9 cellular contexts compared by ENCODE assay signal in the genomic region with DNA sequence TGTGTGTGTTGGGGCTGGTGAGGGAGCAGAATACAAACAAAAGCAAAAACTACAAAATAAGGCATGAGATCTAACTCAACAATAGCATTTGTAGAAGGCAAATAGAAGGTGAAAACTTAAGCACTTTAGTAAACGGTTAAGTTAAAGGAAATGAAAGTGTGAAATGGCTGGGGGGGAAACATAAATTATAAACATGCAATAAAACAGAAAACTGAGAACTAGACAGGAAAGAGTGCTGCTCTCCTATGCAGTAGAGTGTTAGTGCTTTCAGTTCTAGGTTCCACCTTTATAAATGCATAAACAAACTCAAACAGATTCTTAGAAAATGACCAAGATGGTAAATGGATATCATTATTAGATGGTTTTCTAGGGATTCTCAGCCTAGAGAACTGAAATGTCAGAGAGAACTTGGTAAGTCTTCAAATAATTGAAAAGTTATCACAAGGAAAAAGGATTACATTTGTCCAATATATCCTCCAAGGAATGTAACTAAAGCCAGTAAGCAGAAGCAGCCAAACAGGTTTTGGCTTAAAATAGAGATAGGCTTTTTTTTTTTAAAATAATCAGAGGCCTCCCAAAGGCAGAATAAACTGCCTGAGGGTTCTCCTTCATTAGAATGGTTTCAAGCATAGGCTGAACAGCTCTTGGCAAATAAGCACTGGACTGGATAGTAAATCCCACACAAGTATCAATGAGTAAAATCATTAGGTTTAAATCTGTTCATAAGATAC. TPM values are rescaled to one million over a fixed set of nuclear protein-coding genes. Genes with fewer than 3 reads are reported as not detected.
A peak's percentile ranks its signal among the peaks of the same experiment; 100 is the strongest.
DNase-seq lines count a peak whose midpoint lies in the region; ATAC-seq and TF ChIP-seq lines count a peak whose summit lies in the region.
"Had no signal": no experiment of that assay in that cellular context is flagged by ENCODE, and none has a peak within 500 bp of the region (broad histone marks: within the 10 kb centered on the region; RNA-seq: fewer than 3 reads in every experiment).

No MANE protein-coding gene starts in this region.

- H3K27ac ChIP-seq in OCI-LY3 (ENCODE audit: low read length) (peak overlapping the region; percentile 43), gastrocnemius medialis (no peak overlapping the region)
- H3K27ac ChIP-seq: coronary artery had no signal

- H3K36me3 Mint-ChIP-seq in nephron progenitor cell (ENCODE audit: low read depth) = peaks cover 27% of the 10 kb centered on the region

- H3K9me3 ChIP-seq in OCI-LY3 (ENCODE audit: insufficient read depth, low read length) (no peaks in the 10 kb centered on the region), gastrocnemius medialis (no peaks in the 10 kb centered on the region)

- H3K36me3 ChIP-seq in OCI-LY3 (replicated peaks; ENCODE audit: low read depth, low read length) = peaks cover 13% of the 10 kb centered on the region
- H3K36me3 ChIP-seq in gastrocnemius medialis = peaks cover 0 to 9% of the 10 kb centered on the region in 2 donors

- DNase-seq in SIG-M5 treated with dmso at 0.1 percent for 504 hours (lab: John Stamatoyannopoulos, UW; ENCODE audit: unreplicated experiment) (peak; percentile 25), SIG-M5 (lab: John Stamatoyannopoulos, UW) (no peak), nephron progenitor cell (no peak), gastrocnemius medialis (no peak), left cardiac atrium (no peak), COR-L47 (lab: John Stamatoyannopoulos, UW) (no peak)

- peaks cover 97% of the 10 kb centered on the region for H3K79me2 ChIP-seq in OCI-LY3 (ENCODE audit: low read length)

- in situ Hi-C loops in gastrocnemius medialis (cut with MboI; ENCODE audit: low sequenced_read_pairs in 4 of 4) = no loop called here

- intact Hi-C loops in gastrocnemius medialis (cut with DNase I; ENCODE audit: low total_unique reads) = no loop called here
- intact Hi-C loops in left cardiac atrium (cut with DNase I) = no loop called here

- TF ChIP-seq CTCF in OCI-LY3 (IDR thresholded peaks at IDR 0.05; ENCODE audit: low read depth, low read length) (no peak), nephron progenitor cell (IDR thresholded peaks at IDR 0.05) (no peak), gastrocnemius medialis (IDR thresholded peaks at IDR 0.05 in 4 of 5, conservative IDR thresholded peaks at IDR 0.05 in 1 of 5) (no peak)

- H3K4me1 Mint-ChIP-seq in nephron progenitor cell = peaks cover 19% of the 10 kb centered on the region

- ATAC-seq in HG02884 (IDR thresholded peaks at IDR 0.05; ENCODE audit: unreplicated experiment) (peak; percentile 36), gastrocnemius medialis (no peak), left cardiac atrium (no peak)

- peak overlapping the region; percentile 57 for H3K4me2 ChIP-seq in OCI-LY3 (ENCODE audit: low read length)

- H3K4me3 Mint-ChIP-seq in nephron progenitor cell = no peak overlapping the region

- peaks cover 71% of the 10 kb centered on the region for H4K20me1 ChIP-seq in OCI-LY3 (ENCODE audit: insufficient read depth, low read length)

- H3K27me3 Mint-ChIP-seq in nephron progenitor cell (ENCODE audit: low read depth, poor library complexity) = no peaks in the 10 kb centered on the region

- peaks cover 5% of the 10 kb centered on the region for H3K9me3 Mint-ChIP-seq in nephron progenitor cell

- no peaks in the 10 kb centered on the region for H3K27me3 ChIP-seq in OCI-LY3 (ENCODE audit: low read depth, low read length)
- H3K27me3 ChIP-seq in gastrocnemius medialis = no peaks in the 10 kb centered on the region

- H3K27ac Mint-ChIP-seq in nephron progenitor cell = peak overlapping the region; percentile 39

- peaks cover 59% of the 10 kb centered on the region for H3K4me1 ChIP-seq in OCI-LY3 (ENCODE audit: low read length)
- H3K4me1 ChIP-seq in gastrocnemius medialis = peaks cover 40 to 49% of the 10 kb centered on the region in 2 donors

- H3K4me3 ChIP-seq in OCI-LY3 (ENCODE audit: low read length) = peak overlapping the region; percentile 31
- H3K4me3 ChIP-seq in gastrocnemius medialis = no peak overlapping the region
- H3K4me3 ChIP-seq: coronary artery had no signal

- TF ChIP-seq POLR2A in gastrocnemius medialis (IDR thresholded peaks at IDR 0.05) = no peak

- no peak overlapping the region for H2AFZ ChIP-seq in OCI-LY3 (ENCODE audit: low read depth, low read length)

- H3K9ac ChIP-seq in OCI-LY3 (ENCODE audit: low read length) = 0 out of 2 replicates have a peak overlapping the region, but pooled peaks have one; percentile 6

RNA-seq across cellular contexts. Expression of a gene that starts 23.3 kb away (rescaled TPM):
- 10 to 100 TPM; 14.9 to 44.8 (median 23.1) TPM for total RNA-seq in gastrocnemius medialis
- total RNA-seq in left cardiac atrium = 10 to 100 TPM; 19.9 to 26.2 TPM
